8 cellular contexts compared by ENCODE assay signal in genomic region chr9:34380511-34381315, GRCh38. TPM values are rescaled to one million over a fixed set of nuclear protein-coding genes. Genes with fewer than 3 reads are reported as not detected.
A peak's percentile ranks its signal among the peaks of the same experiment; 100 is the strongest.
DNase-seq lines count a peak whose midpoint lies in the region; ATAC-seq and TF ChIP-seq lines count a peak whose summit lies in the region.

No MANE protein-coding gene starts in this region.

- H3K27me3 Mint-ChIP-seq in endothelial cell (ENCODE audit: unreplicated experiment) = peaks cover 30% of the 10 kb centered on the region

- peaks cover 14% of the 10 kb centered on the region for H3K4me1 Mint-ChIP-seq in endothelial cell (ENCODE audit: unreplicated experiment)

- no peak overlapping the region for H3K27ac Mint-ChIP-seq in endothelial cell (ENCODE audit: unreplicated experiment)

- no peaks in the 10 kb centered on the region for H3K9me3 Mint-ChIP-seq in endothelial cell (ENCODE audit: unreplicated experiment)

- DNase-seq in EH (ENCODE audit: low read depth) (peak; percentile 82), NOMO-1 (lab: John Stamatoyannopoulos, UW; ENCODE audit: unreplicated experiment in 2 of 2) (peak; percentile 78 to 87), endothelial cell (ENCODE audit: low spot score) (peak; percentile 71), mesenteric fat pad (ENCODE audit: low spot score) (peak; percentile 93)
- DNase-seq in activated CD8-positive, alpha-beta memory T cell treated with anti-CD3 and anti-CD28 coated beads, Interleukin-2, amount 50 U/mL, for 48 hours = peak; percentile 87
- DNase-seq in stimulated activated CD8-positive, alpha-beta memory T cell treated with anti-CD3 and anti-CD28 coated beads, Interleukin-12 subunit alpha, Interleukin-12 subunit beta, amount 100 ng/mL, for 4 hours (ENCODE audit: low read depth) = peak; percentile 61

- ATAC-seq in HG03097 (IDR thresholded peaks at IDR 0.05; ENCODE audit: low FRiP score, unreplicated experiment) (peak; percentile 22), GM21526 (IDR thresholded peaks at IDR 0.05; ENCODE audit: low FRiP score, unreplicated experiment) (no peak)

- peak overlapping the region; percentile 94 for H3K4me3 Mint-ChIP-seq in endothelial cell (ENCODE audit: unreplicated experiment)

- TF ChIP-seq CTCF in endothelial cell (IDR thresholded peaks at IDR 0.05; ENCODE audit: unreplicated experiment) = no peak

- H3K36me3 Mint-ChIP-seq in endothelial cell (ENCODE audit: low read depth, unreplicated experiment) = peaks cover 3% of the 10 kb centered on the region

RNA-seq across cellular contexts. Expression of gene MYORG, which starts 4.0 kb away (rescaled TPM):
- 77.0 TPM for total RNA-seq in endothelial cell (ENCODE audit: unreplicated experiment)
- total RNA-seq in mesenteric fat pad = 10.1 TPM

RNA-seq across cellular contexts. Expression of gene NUDT2, which starts 51.3 kb away (rescaled TPM):
- 16.8 TPM for total RNA-seq in endothelial cell (ENCODE audit: unreplicated experiment)
- total RNA-seq in mesenteric fat pad = 17.7 TPM

RNA-seq across cellular contexts. Expression of gene KIF24, which starts 51.6 kb away (rescaled TPM):
- total RNA-seq in endothelial cell (ENCODE audit: unreplicated experiment) = 2.2 TPM
- total RNA-seq in mesenteric fat pad = 0.45 TPM
